ENCODE assay signal across 14 cellular contexts in the genomic region with DNA sequence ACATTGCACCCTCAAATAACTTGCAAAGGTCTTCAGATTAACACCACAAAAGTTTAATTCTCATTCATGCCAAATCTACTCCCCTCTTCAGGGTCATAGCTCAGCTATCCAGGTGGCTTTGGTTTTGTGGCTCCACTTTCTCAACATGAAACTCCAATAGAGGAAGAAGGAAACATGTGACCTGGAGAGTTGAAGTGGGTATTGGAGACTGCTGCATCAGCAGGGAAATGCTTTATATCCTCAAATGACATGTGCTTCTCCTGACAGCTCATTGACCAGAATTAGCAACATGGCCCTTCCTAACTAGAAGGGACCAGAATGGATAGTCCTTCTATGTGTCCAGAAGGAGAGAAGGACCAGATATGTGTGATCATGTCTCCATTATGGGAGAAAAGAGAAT.
DNase-seq lines count a peak whose midpoint lies in the region; ATAC-seq and TF ChIP-seq lines count a peak whose summit lies in the region.
"Had no signal": no experiment of that assay in that cellular context is flagged by ENCODE, and none has a peak within 500 bp of the region (broad histone marks: within the 10 kb centered on the region; RNA-seq: fewer than 3 reads in every experiment).

No MANE protein-coding gene starts in this region.

- H3K27me3 ChIP-seq in GM23338 (ENCODE audit: insufficient read depth) (no peaks in the 10 kb centered on the region), neutrophil (no peaks in the 10 kb centered on the region)

- no peak overlapping the region for H3K4me3 ChIP-seq in GM23338
- no peak overlapping the region for H3K4me3 ChIP-seq in neutrophil (ENCODE audit: low read depth in 1 of 2, low read length in 1 of 2)
- H3K4me3 ChIP-seq: SK-N-MC, skin epidermis had no signal

- peaks cover 5% of the 10 kb centered on the region for H3K4me1 Mint-ChIP-seq in GM23338
- H3K4me1 Mint-ChIP-seq: central memory CD8-positive, alpha-beta T cell had no signal

- no peaks in the 10 kb centered on the region for H3K36me3 ChIP-seq in GM23338 (ENCODE audit: insufficient read depth)
- H3K36me3 ChIP-seq in neutrophil, result no peaks in the 10 kb centered on the region

- no peaks in the 10 kb centered on the region for H3K9me3 ChIP-seq in neutrophil

- peaks cover 11% of the 10 kb centered on the region for H3K4me1 ChIP-seq in GM23338 (ENCODE audit: insufficient read depth)
- H3K4me1 ChIP-seq in neutrophil (ENCODE audit: control insufficient read depth in 1 of 2, insufficient read depth in 1 of 2, low read depth in 1 of 2, low read length in 1 of 2), result peaks cover 15 to 24% of the 10 kb centered on the region in 2 experiments

- H3K36me3 Mint-ChIP-seq in GM23338 (ENCODE audit: low read depth), result no peaks in the 10 kb centered on the region; the same call in 2 of the 3 replicates

- DNase-seq in GM23338 (ENCODE audit: low spot score), result no peak
- peak; percentile 1 for DNase-seq in NAMALWA (ENCODE audit: low spot score)
- DNase-seq in NCI-H1417 treated with DMSO at 0.1 percent for 48 hours (lab: John Stamatoyannopoulos, UW), result no peak
- DNase-seq in GM20000 (ENCODE audit: low spot score), result no peak
- DNase-seq: activated CD4-positive, alpha-beta T cell treated with anti-CD3 and anti-CD28 coated beads for 4 hours; activated naive CD4-positive, alpha-beta T cell; DMS 273 treated with DMSO at 0.1 percent for 48 hours; naive thymus-derived CD4-positive, alpha-beta T cell had no signal

- H3F3A ChIP-seq in GM23338 (replicated peaks; ENCODE audit: low read depth), result no peaks in the 10 kb centered on the region

- H3K79me2 ChIP-seq in GM23338 (replicated peaks; ENCODE audit: insufficient read depth), result no peaks in the 10 kb centered on the region

- 0 out of 2 replicates have a peak overlapping the region, but pooled peaks have one; percentile 49 for H2AFZ ChIP-seq in GM23338

- H3K27me3 Mint-ChIP-seq in GM23338 (ENCODE audit: insufficient read depth, low read depth, poor library complexity), result peaks cover 2% of the 10 kb centered on the region

- peak; percentile 62 for ATAC-seq in GM19351 (IDR thresholded peaks at IDR 0.05; ENCODE audit: unreplicated experiment)
- no peak for ATAC-seq in GM23338
- no peak for ATAC-seq in activated CD4-positive, CD25-positive, alpha-beta regulatory T cell treated with anti-CD3 and anti-CD28 coated beads, Interleukin-2, amount 50 U/mL, for 24 hours
- ATAC-seq: naive thymus-derived CD4-positive, alpha-beta T cell had no signal

- H3K27ac Mint-ChIP-seq in GM23338, result no peak overlapping the region
- H3K27ac Mint-ChIP-seq: naive thymus-derived CD4-positive, alpha-beta T cell had no signal

- H3K4me2 ChIP-seq in GM23338, result no peak overlapping the region

- 0 out of 2 replicates have a peak, but pooled peaks cover 1% of the 10 kb centered on the region for H3K9me2 ChIP-seq in GM23338 (ENCODE audit: insufficient read depth)

- H3K27ac ChIP-seq in GM23338 (ENCODE audit: low read depth), result no peak overlapping the region
- H3K27ac ChIP-seq in neutrophil, result peak overlapping the region; percentile 44
- H3K27ac ChIP-seq: SK-N-MC, skin epidermis had no signal

- H3K9me3 Mint-ChIP-seq in GM23338, result peaks cover 53% of the 10 kb centered on the region
- H3K9me3 Mint-ChIP-seq: central memory CD8-positive, alpha-beta T cell had no signal

- TF ChIP-seq CTCF in GM23338 (conservative IDR thresholded peaks at IDR 0.05; ENCODE audit: low read depth in 2 of 2), result no peak
- no peak for TF ChIP-seq CTCF in neutrophil (IDR thresholded peaks at IDR 0.05)
- TF ChIP-seq CTCF in GM20000 (IDR thresholded peaks at IDR 0.05; ENCODE audit: extremely low read depth, missing control alignments), result no peak

- H4K20me1 ChIP-seq in GM23338 (replicated peaks; ENCODE audit: insufficient read depth), result no peaks in the 10 kb centered on the region

- H3K4me3 Mint-ChIP-seq in GM23338, result no peak overlapping the region
- H3K4me3 Mint-ChIP-seq: central memory CD8-positive, alpha-beta T cell; naive thymus-derived CD4-positive, alpha-beta T cell had no signal

TF ChIP-seq in GM23338, 12 proteins besides CTCF, POLR2A, EP300 and RAD21 (continues in another document):
- TF ChIP-seq STAT1 (IDR thresholded peaks at IDR 0.05; ENCODE audit: unreplicated experiment) (no peak), CREB1 (CRISPR knock-in tag; IDR thresholded peaks at IDR 0.05; ENCODE audit: low read depth) (no peak), ZNF462 (CRISPR knock-in tag; IDR thresholded peaks at IDR 0.05) (no peak), ETS1 (IDR thresholded peaks at IDR 0.05) (no peak), EZH2 (IDR thresholded peaks at IDR 0.05; ENCODE audit: low read depth, unreplicated experiment) (no peak), EZH2phosphoT487 (IDR thresholded peaks at IDR 0.05; ENCODE audit: unreplicated experiment) (no peak), POLR2AphosphoS5 (IDR thresholded peaks at IDR 0.05; ENCODE audit: low read depth) (no peak), NANOG (IDR thresholded peaks at IDR 0.05; ENCODE audit: borderline replicate concordance) (no peak)
